8 cellular contexts compared by ENCODE assay signal in genomic region chr2:73112026-73112912, GRCh38. TPM values are rescaled to one million over a fixed set of nuclear protein-coding genes. Genes with fewer than 3 reads are reported as not detected.
A peak's percentile ranks its signal among the peaks of the same experiment; 100 is the strongest.
DNase-seq lines count a peak whose midpoint lies in the region; ATAC-seq and TF ChIP-seq lines count a peak whose summit lies in the region.

No MANE protein-coding gene starts in this region.

- H3K4me1 Mint-ChIP-seq in CD4-positive, alpha-beta T cell (ENCODE audit: low read depth): peaks cover 31% of the 10 kb centered on the region
- peaks cover 47% of the 10 kb centered on the region for H3K4me1 Mint-ChIP-seq in activated CD4-positive, alpha-beta memory T cell treated with anti-CD3 and anti-CD28 coated beads, Interleukin-2, amount 10 ng/mL, durations not matched to agents 7 days and 5 days
- H3K4me1 Mint-ChIP-seq in nephron: peaks cover 17% of the 10 kb centered on the region

- H3K79me2 ChIP-seq in fibroblast of lung (ENCODE audit: control insufficient read depth, insufficient read depth, low read length): peaks cover 52% of the 10 kb centered on the region

- peak overlapping the region; percentile 71 for H3K4me3 ChIP-seq in HUES6 (ENCODE audit: low read depth, low read length)
- peak overlapping the region; percentile 64 to 85 (median 71) for H3K4me3 ChIP-seq in fibroblast of lung (replicated peaks in 1 of 4; ENCODE audit: control extremely low read depth in 1 of 4, insufficient read depth in 1 of 4, low read depth in 3 of 4, low read length in 4 of 4)

- CTCF ChIA-PET in CD4-positive, alpha-beta T cell (lab: Charles Lee): interaction anchor here (0.8 to 4.2 kb wide), 4 partner anchors 12 to 100 kb away, joined by 3 to 20 read pairs (median 4); no protein-coding TSS in a partner anchor
- CTCF ChIA-PET in activated CD4-positive, alpha-beta memory T cell treated with anti-CD3 and anti-CD28 coated beads, Interleukin-2, amount 10 ng/mL, durations not matched to agents 7 days and 5 days (lab: Charles Lee): interaction anchor here (0.9 to 2.9 kb wide), 3 partner anchors 26 to 65 kb away, joined by 3 to 15 read pairs (median 3); no protein-coding TSS in a partner anchor

- peak in 5 of 10 experiments; percentile 6 to 28 (median 9) for DNase-seq in CD4-positive, alpha-beta T cell
- DNase-seq in activated CD4-positive, alpha-beta memory T cell treated with anti-CD3 and anti-CD28 coated beads, Interleukin-2, amount 10 ng/mL, durations not matched to agents 7 days and 5 days: peak; percentile 35
- DNase-seq in fibroblast of lung (ENCODE audit: low read depth in 2 of 2) (peak; percentile 39 to 61), NCI-H2081 treated with DMSO at 0.1 percent for 48 hours (lab: John Stamatoyannopoulos, UW) (no peak), A172 (ENCODE audit: low spot score) (no peak)

- no peaks in the 10 kb centered on the region for H3K27me3 Mint-ChIP-seq in CD4-positive, alpha-beta T cell
- peaks cover 3% of the 10 kb centered on the region for H3K27me3 Mint-ChIP-seq in activated CD4-positive, alpha-beta memory T cell treated with anti-CD3 and anti-CD28 coated beads, Interleukin-2, amount 10 ng/mL, durations not matched to agents 7 days and 5 days
- peaks cover 39% of the 10 kb centered on the region for H3K27me3 Mint-ChIP-seq in nephron (ENCODE audit: low read depth)

- peaks cover 10% of the 10 kb centered on the region for H3K4me1 ChIP-seq in HUES6 (ENCODE audit: control insufficient read depth, insufficient read depth, low read length)
- H3K4me1 ChIP-seq in fibroblast of lung (ENCODE audit: control insufficient read depth, extremely low read depth, insufficient read depth, low read length): peaks cover 22% of the 10 kb centered on the region

- H3K4me2 ChIP-seq in fibroblast of lung (ENCODE audit: extremely low read depth, insufficient read depth, low read length): peak overlapping the region; percentile 81

- peak overlapping the region; percentile 86 for H3K4me3 Mint-ChIP-seq in CD4-positive, alpha-beta T cell
- peak overlapping the region; percentile 87 for H3K4me3 Mint-ChIP-seq in activated CD4-positive, alpha-beta memory T cell treated with anti-CD3 and anti-CD28 coated beads, Interleukin-2, amount 10 ng/mL, durations not matched to agents 7 days and 5 days
- peak overlapping the region; percentile 87 to 95 (median 92) for H3K4me3 Mint-ChIP-seq in nephron

- POLR2A ChIA-PET in CD4-positive, alpha-beta T cell (lab: Charles Lee): interaction anchor here (0.5 to 2.6 kb wide), 5 partner anchors 13 to 183 kb away, joined by 3 to 16 read pairs (median 3); partner anchors contain the start of gene SFXN5
- POLR2A ChIA-PET in activated CD4-positive, alpha-beta memory T cell treated with anti-CD3 and anti-CD28 coated beads, Interleukin-2, amount 10 ng/mL, durations not matched to agents 7 days and 5 days (lab: Charles Lee): interaction anchor here (1.0 to 1.8 kb wide), 5 partner anchors 13 to 158 kb away, joined by 3 to 7 read pairs (median 3); partner anchors contain the start of gene SFXN5

- H3K27ac ChIP-seq in CD4-positive, alpha-beta T cell (ENCODE audit: low read depth, low read length): no peak overlapping the region
- H3K27ac ChIP-seq in HUES6 (ENCODE audit: low read depth, low read length): no peak overlapping the region
- peak overlapping the region; percentile 88 for H3K27ac ChIP-seq in fibroblast of lung (ENCODE audit: insufficient read depth, low read length)

- no peak for TF ChIP-seq CTCF in CD4-positive, alpha-beta T cell (IDR thresholded peaks at IDR 0.05)
- TF ChIP-seq CTCF in fibroblast of lung (conservative IDR thresholded peaks at IDR 0.05 in 1 of 2, IDR thresholded peaks at IDR 0.05 in 1 of 2; ENCODE audit: low read depth in 1 of 2, low read length in 2 of 2) (no peak), nephron (IDR thresholded peaks at IDR 0.05; ENCODE audit: unreplicated experiment in 3 of 3) (no peak)

- no peaks in the 10 kb centered on the region for H3K9me3 Mint-ChIP-seq in CD4-positive, alpha-beta T cell
- no peaks in the 10 kb centered on the region for H3K9me3 Mint-ChIP-seq in activated CD4-positive, alpha-beta memory T cell treated with anti-CD3 and anti-CD28 coated beads, Interleukin-2, amount 10 ng/mL, durations not matched to agents 7 days and 5 days
- H3K9me3 Mint-ChIP-seq in nephron: no peaks in the 10 kb centered on the region

- no peaks in the 10 kb centered on the region for H3K27me3 ChIP-seq in CD4-positive, alpha-beta T cell (ENCODE audit: control insufficient read depth, insufficient read depth, low read length)
- H3K27me3 ChIP-seq in HUES6 (ENCODE audit: control insufficient read depth, insufficient read depth, low read length) (peaks cover 11% of the 10 kb centered on the region), fibroblast of lung (ENCODE audit: control insufficient read depth, insufficient read depth, low read length) (no peaks in the 10 kb centered on the region)

- H3K27ac Mint-ChIP-seq in CD4-positive, alpha-beta T cell: peak overlapping the region; percentile 65
- peak overlapping the region; percentile 72 for H3K27ac Mint-ChIP-seq in activated CD4-positive, alpha-beta memory T cell treated with anti-CD3 and anti-CD28 coated beads, Interleukin-2, amount 10 ng/mL, durations not matched to agents 7 days and 5 days
- H3K27ac Mint-ChIP-seq in nephron: peak overlapping the region; percentile 84 to 96 (median 92)

- ATAC-seq in CD4-positive, alpha-beta T cell (ENCODE audit: poor library complexity): peak; percentile 41
- ATAC-seq in GM19452 (IDR thresholded peaks at IDR 0.05; ENCODE audit: unreplicated experiment): peak; percentile 35

- H3K9me3 ChIP-seq in CD4-positive, alpha-beta T cell (ENCODE audit: control insufficient read depth, low read length): no peaks in the 10 kb centered on the region
- H3K9me3 ChIP-seq in HUES6 (ENCODE audit: control insufficient read depth, insufficient read depth, low read depth, low read length): peaks cover 8% of the 10 kb centered on the region; the same call in 1 of the 2 replicates
- H3K9me3 ChIP-seq in fibroblast of lung (ENCODE audit: control insufficient read depth, insufficient read depth, low read depth, low read length): no peaks in the 10 kb centered on the region

- H3K36me3 Mint-ChIP-seq in CD4-positive, alpha-beta T cell (ENCODE audit: low read depth): no peaks in the 10 kb centered on the region
- peaks cover 2% of the 10 kb centered on the region for H3K36me3 Mint-ChIP-seq in activated CD4-positive, alpha-beta memory T cell treated with anti-CD3 and anti-CD28 coated beads, Interleukin-2, amount 10 ng/mL, durations not matched to agents 7 days and 5 days (ENCODE audit: low read depth)
- no peaks in the 10 kb centered on the region for H3K36me3 Mint-ChIP-seq in nephron (ENCODE audit: low read depth)

- peak overlapping the region; percentile 39 for H2AFZ ChIP-seq in fibroblast of lung (ENCODE audit: low read length)

- intact Hi-C loops in CD4-positive, alpha-beta T cell (cut with DNase I, micrococcal nuclease): loop anchor here (5.0 kb wide), 5 partner anchors 40 to 1725 kb away; partner anchors contain the start of genes ALMS1 (in 1 of the 2), EXOC6B (in 1 of the 2), SFXN5 (in 1 of the 2) and SMYD5 (in 1 of the 2)

- no peaks in the 10 kb centered on the region for H4K20me1 ChIP-seq in fibroblast of lung (ENCODE audit: control insufficient read depth, extremely low read depth, insufficient read depth, low read length)

- H3K36me3 ChIP-seq in HUES6 (ENCODE audit: control insufficient read depth, insufficient read depth, low read length) (no peaks in the 10 kb centered on the region), fibroblast of lung (ENCODE audit: control insufficient read depth, insufficient read depth, low read length) (no peaks in the 10 kb centered on the region)

- H3K9ac ChIP-seq in HUES6 (ENCODE audit: low read length) (peak overlapping the region; percentile 70), fibroblast of lung (ENCODE audit: insufficient read depth, low read length) (peak overlapping the region; percentile 93)

RNA-seq across cellular contexts. Expression of gene RAB11FIP5, which starts 0.5 kb away (rescaled TPM):
- total RNA-seq in CD4-positive, alpha-beta T cell: 10 to 100 TPM; 12.6 to 13.8 TPM
- 10 to 100 TPM; 22.6 to 24.0 TPM for total RNA-seq in activated CD4-positive, alpha-beta memory T cell treated with anti-CD3 and anti-CD28 coated beads, Interleukin-2, amount 10 ng/mL, durations not matched to agents 7 days and 5 days
- 22.3 and 35.0 TPM in 2 replicates for total RNA-seq in fibroblast of lung
- polyA plus RNA-seq in fibroblast of lung: 27.7 TPM in 2 replicates
- 29.7 and 35.4 TPM in 2 replicates for polyA plus RNA-seq in fibroblast of lung (2012)
- polyA minus RNA-seq in fibroblast of lung (ENCODE audit: low replicate concordance): 68.2 and 91.5 TPM in 2 replicates
- total RNA-seq in A172 (2014; rRNA removed; shearing (Covaris generic)): 52.2 and 58.8 TPM in 2 replicates

RNA-seq across cellular contexts. Expression of gene SFXN5, which starts 40.8 kb away (rescaled TPM):
- 1 to 10 TPM; 5.1 to 5.4 TPM for total RNA-seq in CD4-positive, alpha-beta T cell
- 1 to 10 TPM; 4.3 to 6.1 TPM for total RNA-seq in activated CD4-positive, alpha-beta memory T cell treated with anti-CD3 and anti-CD28 coated beads, Interleukin-2, amount 10 ng/mL, durations not matched to agents 7 days and 5 days
- total RNA-seq in fibroblast of lung: 10.0 and 13.9 TPM in 2 replicates
- polyA plus RNA-seq in fibroblast of lung: 5.8 and 11.0 TPM in 2 replicates
- polyA plus RNA-seq in fibroblast of lung (2012): 5.7 and 11.0 TPM in 2 replicates
- polyA minus RNA-seq in fibroblast of lung (ENCODE audit: low replicate concordance): 14.8 and 24.7 TPM in 2 replicates
- 17.5 and 33.4 TPM in 2 replicates for total RNA-seq in A172 (2014; rRNA removed; shearing (Covaris generic))

Comparison
In these comparisons a context has a peak if more than half of its experiments do, and no peak if none do; other contexts are left out.
1. DNase-seq: peak in activated CD4-positive, alpha-beta memory T cell treated with anti-CD3 and anti-CD28 coated beads, Interleukin-2, amount 10 ng/mL, durations not matched to agents 7 days and 5 days (single experiment) and fibroblast of lung (2 of 2); none in NCI-H2081 treated with DMSO at 0.1 percent for 48 hours (single experiment) and A172 (single experiment).
2. Peak in every context shown above with its lines, with median percentiles within 50 percentile points of each other: H3K27ac Mint-ChIP-seq and H3K4me3 Mint-ChIP-seq.